1 cellular context compared by ENCODE assay signal in genomic region chr16:77434365-77435239, GRCh38.
TF ChIP-seq lines count a peak whose summit lies in the region.

A gene with protein sequence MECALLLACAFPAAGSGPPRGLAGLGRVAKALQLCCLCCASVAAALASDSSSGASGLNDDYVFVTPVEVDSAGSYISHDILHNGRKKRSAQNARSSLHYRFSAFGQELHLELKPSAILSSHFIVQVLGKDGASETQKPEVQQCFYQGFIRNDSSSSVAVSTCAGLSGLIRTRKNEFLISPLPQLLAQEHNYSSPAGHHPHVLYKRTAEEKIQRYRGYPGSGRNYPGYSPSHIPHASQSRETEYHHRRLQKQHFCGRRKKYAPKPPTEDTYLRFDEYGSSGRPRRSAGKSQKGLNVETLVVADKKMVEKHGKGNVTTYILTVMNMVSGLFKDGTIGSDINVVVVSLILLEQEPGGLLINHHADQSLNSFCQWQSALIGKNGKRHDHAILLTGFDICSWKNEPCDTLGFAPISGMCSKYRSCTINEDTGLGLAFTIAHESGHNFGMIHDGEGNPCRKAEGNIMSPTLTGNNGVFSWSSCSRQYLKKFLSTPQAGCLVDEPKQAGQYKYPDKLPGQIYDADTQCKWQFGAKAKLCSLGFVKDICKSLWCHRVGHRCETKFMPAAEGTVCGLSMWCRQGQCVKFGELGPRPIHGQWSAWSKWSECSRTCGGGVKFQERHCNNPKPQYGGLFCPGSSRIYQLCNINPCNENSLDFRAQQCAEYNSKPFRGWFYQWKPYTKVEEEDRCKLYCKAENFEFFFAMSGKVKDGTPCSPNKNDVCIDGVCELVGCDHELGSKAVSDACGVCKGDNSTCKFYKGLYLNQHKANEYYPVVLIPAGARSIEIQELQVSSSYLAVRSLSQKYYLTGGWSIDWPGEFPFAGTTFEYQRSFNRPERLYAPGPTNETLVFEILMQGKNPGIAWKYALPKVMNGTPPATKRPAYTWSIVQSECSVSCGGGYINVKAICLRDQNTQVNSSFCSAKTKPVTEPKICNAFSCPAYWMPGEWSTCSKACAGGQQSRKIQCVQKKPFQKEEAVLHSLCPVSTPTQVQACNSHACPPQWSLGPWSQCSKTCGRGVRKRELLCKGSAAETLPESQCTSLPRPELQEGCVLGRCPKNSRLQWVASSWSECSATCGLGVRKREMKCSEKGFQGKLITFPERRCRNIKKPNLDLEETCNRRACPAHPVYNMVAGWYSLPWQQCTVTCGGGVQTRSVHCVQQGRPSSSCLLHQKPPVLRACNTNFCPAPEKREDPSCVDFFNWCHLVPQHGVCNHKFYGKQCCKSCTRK (N-terminal part only) (minus strand): TSS chr16:77435034. CDS start chr16:77434695, 339 bp downstream.

TF ChIP-seq in GM23338, 12 proteins besides CTCF, POLR2A, EP300 and RAD21 (continued from another document):
- TF ChIP-seq, protein P1, sequence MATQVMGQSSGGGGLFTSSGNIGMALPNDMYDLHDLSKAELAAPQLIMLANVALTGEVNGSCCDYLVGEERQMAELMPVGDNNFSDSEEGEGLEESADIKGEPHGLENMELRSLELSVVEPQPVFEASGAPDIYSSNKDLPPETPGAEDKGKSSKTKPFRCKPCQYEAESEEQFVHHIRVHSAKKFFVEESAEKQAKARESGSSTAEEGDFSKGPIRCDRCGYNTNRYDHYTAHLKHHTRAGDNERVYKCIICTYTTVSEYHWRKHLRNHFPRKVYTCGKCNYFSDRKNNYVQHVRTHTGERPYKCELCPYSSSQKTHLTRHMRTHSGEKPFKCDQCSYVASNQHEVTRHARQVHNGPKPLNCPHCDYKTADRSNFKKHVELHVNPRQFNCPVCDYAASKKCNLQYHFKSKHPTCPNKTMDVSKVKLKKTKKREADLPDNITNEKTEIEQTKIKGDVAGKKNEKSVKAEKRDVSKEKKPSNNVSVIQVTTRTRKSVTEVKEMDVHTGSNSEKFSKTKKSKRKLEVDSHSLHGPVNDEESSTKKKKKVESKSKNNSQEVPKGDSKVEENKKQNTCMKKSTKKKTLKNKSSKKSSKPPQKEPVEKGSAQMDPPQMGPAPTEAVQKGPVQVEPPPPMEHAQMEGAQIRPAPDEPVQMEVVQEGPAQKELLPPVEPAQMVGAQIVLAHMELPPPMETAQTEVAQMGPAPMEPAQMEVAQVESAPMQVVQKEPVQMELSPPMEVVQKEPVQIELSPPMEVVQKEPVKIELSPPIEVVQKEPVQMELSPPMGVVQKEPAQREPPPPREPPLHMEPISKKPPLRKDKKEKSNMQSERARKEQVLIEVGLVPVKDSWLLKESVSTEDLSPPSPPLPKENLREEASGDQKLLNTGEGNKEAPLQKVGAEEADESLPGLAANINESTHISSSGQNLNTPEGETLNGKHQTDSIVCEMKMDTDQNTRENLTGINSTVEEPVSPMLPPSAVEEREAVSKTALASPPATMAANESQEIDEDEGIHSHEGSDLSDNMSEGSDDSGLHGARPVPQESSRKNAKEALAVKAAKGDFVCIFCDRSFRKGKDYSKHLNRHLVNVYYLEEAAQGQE (IDR thresholded peaks at IDR 0.05; ENCODE audit: unreplicated experiment) = no peak
- TF ChIP-seq EZH2phosphoT487 (IDR thresholded peaks at IDR 0.05; ENCODE audit: unreplicated experiment) = no peak
- TF ChIP-seq EZH2 (IDR thresholded peaks at IDR 0.05; ENCODE audit: low read depth, unreplicated experiment) = no peak
- no peak for TF ChIP-seq ZNF114 (CRISPR knock-in tag; IDR thresholded peaks at IDR 0.05)
- TF ChIP-seq ZNF331 (CRISPR knock-in tag; IDR thresholded peaks at IDR 0.05; ENCODE audit: low read depth) = no peak
- no peak for TF ChIP-seq JUNB (IDR thresholded peaks at IDR 0.05; ENCODE audit: unreplicated experiment)
- TF ChIP-seq ZNF462 (CRISPR knock-in tag; IDR thresholded peaks at IDR 0.05) = no peak
- TF ChIP-seq STAT1 (IDR thresholded peaks at IDR 0.05; ENCODE audit: unreplicated experiment) = no peak
- TF ChIP-seq NANOG (IDR thresholded peaks at IDR 0.05; ENCODE audit: borderline replicate concordance) = no peak
- TF ChIP-seq, protein P2, sequence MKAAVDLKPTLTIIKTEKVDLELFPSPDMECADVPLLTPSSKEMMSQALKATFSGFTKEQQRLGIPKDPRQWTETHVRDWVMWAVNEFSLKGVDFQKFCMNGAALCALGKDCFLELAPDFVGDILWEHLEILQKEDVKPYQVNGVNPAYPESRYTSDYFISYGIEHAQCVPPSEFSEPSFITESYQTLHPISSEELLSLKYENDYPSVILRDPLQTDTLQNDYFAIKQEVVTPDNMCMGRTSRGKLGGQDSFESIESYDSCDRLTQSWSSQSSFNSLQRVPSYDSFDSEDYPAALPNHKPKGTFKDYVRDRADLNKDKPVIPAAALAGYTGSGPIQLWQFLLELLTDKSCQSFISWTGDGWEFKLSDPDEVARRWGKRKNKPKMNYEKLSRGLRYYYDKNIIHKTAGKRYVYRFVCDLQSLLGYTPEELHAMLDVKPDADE (IDR thresholded peaks at IDR 0.05) = no peak
